Comparison of ENCODE assay signal across 16 cellular contexts in the genomic region with DNA sequence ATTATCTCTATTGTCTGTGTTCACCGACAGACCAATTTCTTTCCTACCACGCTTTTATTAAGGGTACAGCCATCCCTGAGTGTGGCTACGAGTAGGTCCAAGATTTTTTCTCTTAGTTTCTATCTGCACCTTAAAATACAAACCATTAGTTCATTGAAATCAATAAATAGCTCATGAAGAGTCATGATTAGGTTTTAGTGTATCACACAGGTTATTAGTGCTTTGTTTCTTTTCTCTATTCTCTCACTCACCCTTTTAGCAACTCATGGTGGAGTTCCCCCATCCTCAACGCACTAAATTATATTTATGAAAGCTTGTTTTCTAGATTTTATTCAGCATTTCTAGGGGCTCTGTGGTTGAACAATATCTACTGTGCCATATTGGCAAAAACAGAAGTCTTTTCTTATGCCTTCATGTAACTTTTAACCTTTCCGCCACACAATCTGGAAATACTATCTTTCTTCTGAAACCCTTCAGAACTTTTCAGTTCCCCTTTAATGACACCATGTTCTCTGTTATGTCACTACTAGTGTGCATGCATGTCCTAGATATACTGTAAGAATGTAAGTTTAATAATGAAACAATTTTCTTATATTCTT.
A peak's percentile ranks its signal among the peaks of the same experiment; 100 is the strongest.
DNase-seq lines count a peak whose midpoint lies in the region; ATAC-seq and TF ChIP-seq lines count a peak whose summit lies in the region.
"Had no signal": no experiment of that assay in that cellular context is flagged by ENCODE, and none has a peak within 500 bp of the region (broad histone marks: within the 10 kb centered on the region; RNA-seq: fewer than 3 reads in every experiment).

No MANE protein-coding gene starts in this region.

- no peak for TF ChIP-seq POLR2A in testis (IDR thresholded peaks at IDR 0.05)

- intact Hi-C loops in testis (cut with DNase I; ENCODE audit: low total_unique reads) (no loop called here), posterior vena cava (cut with DNase I) (no loop called here)

- no peaks in the 10 kb centered on the region for H3K27me3 ChIP-seq in testis
- H3K27me3 ChIP-seq: colonic mucosa, foreskin keratinocyte had no signal

- no peaks in the 10 kb centered on the region for H3K9me3 ChIP-seq in testis
- H3K9me3 ChIP-seq: colonic mucosa had no signal

- WGBS in testis, 2 donors = 87 to 93% methylated on average over 5 of the region's 5 CpGs

- no peak overlapping the region for H3K4me3 Mint-ChIP-seq in stimulated activated effector memory CD8-positive, alpha-beta T cell treated with anti-CD3 and anti-CD28 coated beads, Interleukin-12 subunit alpha, Interleukin-12 subunit beta, amount 100 ng/mL, for 72 hours
- H3K4me3 Mint-ChIP-seq: activated CD4-positive, alpha-beta T cell treated with anti-CD3 and anti-CD28 coated beads, Interleukin-2, amount 10 ng/mL, durations not matched to agents 7 days and 5 days; natural killer cell had no signal

- no peak overlapping the region for H3K27ac Mint-ChIP-seq in stimulated activated effector memory CD8-positive, alpha-beta T cell treated with anti-CD3 and anti-CD28 coated beads, Interleukin-12 subunit alpha, Interleukin-12 subunit beta, amount 100 ng/mL, for 72 hours
- H3K27ac Mint-ChIP-seq: activated CD4-positive, alpha-beta T cell treated with anti-CD3 and anti-CD28 coated beads, Interleukin-2, amount 10 ng/mL, durations not matched to agents 7 days and 5 days; activated naive CD4-positive, alpha-beta T cell treated with anti-CD3 and anti-CD28 coated beads, Interleukin-2, amount 50 U/mL, for 72 hours; natural killer cell had no signal

- no peak overlapping the region for H3K27ac ChIP-seq in testis
- H3K27ac ChIP-seq: colonic mucosa, foreskin keratinocyte had no signal

- H3K4me1 ChIP-seq in testis = no peaks in the 10 kb centered on the region
- H3K4me1 ChIP-seq: colonic mucosa had no signal

- ATAC-seq in GM19023 (IDR thresholded peaks at IDR 0.05; ENCODE audit: unreplicated experiment) (peak; percentile 97), GM21717 (IDR thresholded peaks at IDR 0.05; ENCODE audit: unreplicated experiment) (peak; percentile 97), HG03095 (IDR thresholded peaks at IDR 0.05; ENCODE audit: unreplicated experiment) (peak; percentile 96)
- ATAC-seq in stimulated activated effector memory CD8-positive, alpha-beta T cell treated with anti-CD3 and anti-CD28 coated beads, Interleukin-12 subunit alpha, Interleukin-12 subunit beta, amount 100 ng/mL, for 72 hours = peak; percentile 65
- ATAC-seq: activated naive CD4-positive, alpha-beta T cell treated with anti-CD3 and anti-CD28 coated beads, Interleukin-2, amount 50 U/mL, for 72 hours; foreskin keratinocyte; natural killer cell had no signal

- DNase-seq in stimulated activated effector memory CD8-positive, alpha-beta T cell treated with anti-CD3 and anti-CD28 coated beads, Interleukin-12 subunit alpha, Interleukin-12 subunit beta, amount 100 ng/mL, for 72 hours (ENCODE audit: low spot score in 2 of 2) = no peak
- DNase-seq in KG1 (lab: John Stamatoyannopoulos, UW) (no peak), testis (no peak), posterior vena cava (ENCODE audit: low spot score) (no peak)
- DNase-seq in stimulated activated naive CD4-positive, alpha-beta T cell (lab: John Stamatoyannopoulos, UW) = no peak
- DNase-seq: activated CD4-positive, alpha-beta T cell treated with anti-CD3 and anti-CD28 coated beads, Interleukin-2, amount 10 ng/mL, durations not matched to agents 7 days and 5 days; colonic mucosa; foreskin keratinocyte; kidney glomerular epithelial cell; natural killer cell; NCI-H1092 treated with DMSO at 0.1 percent for 48 hours; SW 1271 had no signal

- no peaks in the 10 kb centered on the region for H3K4me1 Mint-ChIP-seq in stimulated activated effector memory CD8-positive, alpha-beta T cell treated with anti-CD3 and anti-CD28 coated beads, Interleukin-12 subunit alpha, Interleukin-12 subunit beta, amount 100 ng/mL, for 72 hours
- H3K4me1 Mint-ChIP-seq: activated CD4-positive, alpha-beta T cell treated with anti-CD3 and anti-CD28 coated beads, Interleukin-2, amount 10 ng/mL, durations not matched to agents 7 days and 5 days; natural killer cell had no signal

- no peak overlapping the region for H3K4me3 ChIP-seq in testis
- H3K4me3 ChIP-seq: colonic mucosa had no signal

- TF ChIP-seq CTCF in testis (IDR thresholded peaks at IDR 0.05) = no peak

- H3K9me3 Mint-ChIP-seq in stimulated activated effector memory CD8-positive, alpha-beta T cell treated with anti-CD3 and anti-CD28 coated beads, Interleukin-12 subunit alpha, Interleukin-12 subunit beta, amount 100 ng/mL, for 72 hours = no peaks in the 10 kb centered on the region
- H3K9me3 Mint-ChIP-seq: activated CD4-positive, alpha-beta T cell treated with anti-CD3 and anti-CD28 coated beads, Interleukin-2, amount 10 ng/mL, durations not matched to agents 7 days and 5 days; activated naive CD4-positive, alpha-beta T cell treated with anti-CD3 and anti-CD28 coated beads, Interleukin-2, amount 50 U/mL, for 72 hours; natural killer cell had no signal

- H3K36me3 ChIP-seq in testis (ENCODE audit: low read depth, missing control alignments) = no peaks in the 10 kb centered on the region
- H3K36me3 ChIP-seq: colonic mucosa had no signal

- no peaks in the 10 kb centered on the region for H3K36me3 Mint-ChIP-seq in stimulated activated effector memory CD8-positive, alpha-beta T cell treated with anti-CD3 and anti-CD28 coated beads, Interleukin-12 subunit alpha, Interleukin-12 subunit beta, amount 100 ng/mL, for 72 hours
- H3K36me3 Mint-ChIP-seq: activated naive CD4-positive, alpha-beta T cell treated with anti-CD3 and anti-CD28 coated beads, Interleukin-2, amount 50 U/mL, for 72 hours; natural killer cell had no signal
